ENCODE assay signal across 8 cellular contexts in the genomic region with DNA sequence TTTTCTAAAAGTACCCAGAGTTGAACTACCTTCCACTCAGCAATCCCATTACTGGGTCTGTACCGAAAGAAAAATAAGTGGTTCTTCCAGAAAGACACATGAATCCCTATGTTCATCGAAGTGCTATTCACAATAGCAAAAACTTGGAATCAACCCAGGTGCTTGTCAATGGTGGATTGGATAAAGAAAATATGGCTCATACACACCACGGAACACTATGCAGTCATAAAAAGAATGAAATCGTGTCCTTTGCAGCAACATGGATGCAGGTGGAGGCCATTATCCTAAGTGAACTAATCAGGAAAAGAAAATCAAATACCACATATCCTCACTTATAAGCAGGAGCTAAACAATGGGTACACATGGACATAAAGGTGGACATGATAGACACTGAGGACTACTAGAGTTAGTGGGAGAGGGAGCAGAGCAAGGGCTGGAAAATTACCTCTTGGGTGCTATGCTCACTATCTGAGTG. TPM values are rescaled to one million over a fixed set of nuclear protein-coding genes. Genes with fewer than 3 reads are reported as not detected.
DNase-seq lines count a peak whose midpoint lies in the region; ATAC-seq and TF ChIP-seq lines count a peak whose summit lies in the region.

No MANE protein-coding gene starts in this region.

- ATAC-seq in HG03457 (IDR thresholded peaks at IDR 0.05; ENCODE audit: unreplicated experiment): no peak

- no peak for TF ChIP-seq CTCF in AG09309 (IDR thresholded peaks at IDR 0.05; ENCODE audit: control insufficient read depth, insufficient read depth, low read depth, low read length, missing control alignments)
- TF ChIP-seq CTCF in MCF 10A (IDR thresholded peaks at IDR 0.05; ENCODE audit: unreplicated experiment): no peak
- no peak for TF ChIP-seq CTCF in lower leg skin (IDR thresholded peaks at IDR 0.05)

- peaks cover 35% of the 10 kb centered on the region for H3K4me1 Mint-ChIP-seq in MCF 10A (ENCODE audit: insufficient read depth, unreplicated experiment)

- H3K9me3 ChIP-seq in HUES6 (ENCODE audit: control insufficient read depth, insufficient read depth, low read depth, low read length): no peaks in the 10 kb centered on the region
- H3K9me3 ChIP-seq in mucosa of stomach (ENCODE audit: control insufficient read depth, low read length): no peaks in the 10 kb centered on the region

- DNase-seq in AG09309 (ENCODE audit: low read depth) (no peak), MCF 10A (ENCODE audit: unreplicated experiment) (no peak), COLO829 (ENCODE audit: low spot score) (no peak), lower leg skin (ENCODE audit: low spot score in 2 of 2) (no peak), AML-193 (lab: John Stamatoyannopoulos, UW) (no peak)

- no peaks in the 10 kb centered on the region for H3K27me3 Mint-ChIP-seq in MCF 10A (ENCODE audit: insufficient read depth, unreplicated experiment)

- H3K27ac Mint-ChIP-seq in MCF 10A (ENCODE audit: low read depth, unreplicated experiment): peak overlapping the region; percentile 91

- peak overlapping the region; percentile 69 for H3K9ac ChIP-seq in HUES6 (ENCODE audit: low read length)
- peak overlapping the region; percentile 52 for H3K9ac ChIP-seq in mucosa of stomach (ENCODE audit: low read length)

- WGBS in lower leg skin, 2 donors: 10 to 12% methylated on average over 4 of the region's 4 CpGs

- H3K36me3 Mint-ChIP-seq in MCF 10A (ENCODE audit: insufficient read depth, unreplicated experiment): peaks cover 7% of the 10 kb centered on the region

- H3K4me3 Mint-ChIP-seq in MCF 10A (ENCODE audit: unreplicated experiment): peak overlapping the region; percentile 78

- peak overlapping the region; percentile 66 for H3K4me3 ChIP-seq in AG09309 (ENCODE audit: control insufficient read depth, low read depth, low read length)
- peak overlapping the region; percentile 59 for H3K4me3 ChIP-seq in HUES6 (ENCODE audit: low read depth, low read length)
- H3K4me3 ChIP-seq in mucosa of stomach (ENCODE audit: low read length): no peak overlapping the region
- H3K4me3 ChIP-seq in lower leg skin (ENCODE audit: low read depth, poor library complexity, severe bottlenecking): no peak overlapping the region

- peaks cover 13% of the 10 kb centered on the region for H3K4me1 ChIP-seq in HUES6 (ENCODE audit: control insufficient read depth, insufficient read depth, low read length)
- peaks cover 31% of the 10 kb centered on the region for H3K4me1 ChIP-seq in mucosa of stomach (ENCODE audit: control insufficient read depth, insufficient read depth, low read length)

- CTCF ChIA-PET in MCF 10A (lab: Yijun Ruan, JAX): interaction anchor here (0.6 to 1.5 kb wide), 4 partner anchors 8 to 882 kb away, joined by 3 to 4 read pairs (median 4); no protein-coding TSS in a partner anchor

- no peaks in the 10 kb centered on the region for H3K9me3 Mint-ChIP-seq in MCF 10A (ENCODE audit: unreplicated experiment)

- POLR2A ChIA-PET in MCF 10A (lab: Yijun Ruan, JAX): interaction anchor here (0.6 to 2.1 kb wide), 16 partner anchors 9 to 857 kb away, joined by 3 to 18 read pairs (median 3); partner anchors contain the start of gene JUN

- TSS peak; percentile 57 for BruUV-seq in MCF 10A (replicated peaks; lab: Mats Ljungman, UMichigan)

- no peak for TF ChIP-seq POLR2A in lower leg skin (IDR thresholded peaks at IDR 0.05)

- H3K36me3 ChIP-seq in HUES6 (ENCODE audit: control insufficient read depth, insufficient read depth, low read length) (no peaks in the 10 kb centered on the region), mucosa of stomach (ENCODE audit: control insufficient read depth, insufficient read depth, low read length) (no peaks in the 10 kb centered on the region)

- peaks cover 16% of the 10 kb centered on the region for H3K27me3 ChIP-seq in HUES6 (ENCODE audit: control insufficient read depth, insufficient read depth, low read length)
- no peaks in the 10 kb centered on the region for H3K27me3 ChIP-seq in mucosa of stomach (ENCODE audit: control insufficient read depth, insufficient read depth, low read length)

- intact Hi-C loops in MCF 10A (cut with micrococcal nuclease) (loop anchor here (1.0 to 10.0 kb wide), 5 partner anchors 66 to 481 kb away; partner anchors contain the start of gene FGGY), lower leg skin (cut with DNase I; ENCODE audit: low total_unique reads) (no loop called here)

- no peak overlapping the region; the same call in 1 of the 2 replicates for H3K27ac ChIP-seq in HUES6 (ENCODE audit: low read depth, low read length)

RNA-seq across cellular contexts. Expression of gene JUN, which starts 32.9 kb away (rescaled TPM):
- 60.6 and 71.5 TPM in 2 replicates for total RNA-seq in MCF 10A (2022)
- 100 to 1,000 TPM in 3 of 4 donors, 10 to 100 TPM in 1; 93.8 to 589 (median 205) TPM for total RNA-seq in lower leg skin

Comparison
In these comparisons a context has a peak if more than half of its experiments do, and no peak if none do; other contexts are left out.
1. H3K4me3 ChIP-seq: peak in AG09309 (single experiment) and HUES6 (single experiment); none in mucosa of stomach (single experiment) and lower leg skin (single experiment).